In genomic region chr6:23445157-23445710, GRCh38 we compare ENCODE assay signal across 18 cellular contexts.
DNase-seq lines count a peak whose midpoint lies in the region; ATAC-seq and TF ChIP-seq lines count a peak whose summit lies in the region.
"Had no signal": no experiment of that assay in that cellular context is flagged by ENCODE, and none has a peak within 500 bp of the region (broad histone marks: within the 10 kb centered on the region; RNA-seq: fewer than 3 reads in every experiment).

No MANE protein-coding gene starts in this region.

- peak; percentile 46 for ATAC-seq in omental fat pad (ENCODE audit: low FRiP score)
- ATAC-seq in GM18502 (IDR thresholded peaks at IDR 0.05; ENCODE audit: poor library complexity, unreplicated experiment), result no peak
- ATAC-seq in activated T-helper 17 cell treated with anti-CD3 and anti-CD28 coated beads, Interleukin-2, amount 50 U/mL, for 72 hours (replicated peaks), result no peak
- ATAC-seq: activated naive CD8-positive, alpha-beta T cell treated with anti-CD3 and anti-CD28 coated beads, Interleukin-2, amount 50 U/mL, for 24 hours had no signal

- H3K4me1 Mint-ChIP-seq in activated T-helper 17 cell treated with anti-CD3 and anti-CD28 coated beads, Interleukin-2, amount 50 U/mL, for 72 hours, result no peaks in the 10 kb centered on the region
- H3K4me1 Mint-ChIP-seq: activated naive CD8-positive, alpha-beta T cell treated with anti-CD3 and anti-CD28 coated beads, Interleukin-2, amount 50 U/mL, for 24 hours; B cell had no signal

- H3K27me3 Mint-ChIP-seq in activated T-helper 17 cell treated with anti-CD3 and anti-CD28 coated beads, Interleukin-2, amount 50 U/mL, for 72 hours, result no peaks in the 10 kb centered on the region
- H3K27me3 Mint-ChIP-seq: activated naive CD8-positive, alpha-beta T cell treated with anti-CD3 and anti-CD28 coated beads, Interleukin-2, amount 50 U/mL, for 24 hours; B cell had no signal

- no peak overlapping the region for H3K4me3 ChIP-seq in HFF-Myc (replicated peaks; ENCODE audit: low read depth, low read length)
- H3K4me3 ChIP-seq: HAP-1, tibial artery had no signal

- DNase-seq in HFF-Myc (ENCODE audit: extremely low read depth, low read depth), result peak; percentile 10
- peak; percentile 64 for DNase-seq in foreskin melanocyte
- DNase-seq in omental fat pad (ENCODE audit: low spot score), result no peak
- DNase-seq in iPS-NIHi7 (ENCODE audit: extremely low spot score), result no peak
- DNase-seq in middle frontal gyrus (ENCODE audit: extremely low spot score, low spot score), result no peak
- DNase-seq: activated CD4-positive, alpha-beta T cell treated with anti-CD3 and anti-CD28 coated beads, Interleukin-2, amount 50 U/mL, for 48 hours; activated naive CD8-positive, alpha-beta T cell treated with anti-CD3 and anti-CD28 coated beads, Interleukin-2, amount 50 U/mL, for 24 hours; activated T-cell treated with anti-CD3 and anti-CD28 coated beads, Interleukin-2, amount 50 U/mL, for 48 hours; islet precursor cell; NCI-H1436; occipital lobe; small intestine; tibial artery had no signal

- H3K36me3 Mint-ChIP-seq in activated T-helper 17 cell treated with anti-CD3 and anti-CD28 coated beads, Interleukin-2, amount 50 U/mL, for 72 hours (ENCODE audit: low read depth), result no peaks in the 10 kb centered on the region

- no peak overlapping the region for H3K4me3 Mint-ChIP-seq in activated T-helper 17 cell treated with anti-CD3 and anti-CD28 coated beads, Interleukin-2, amount 50 U/mL, for 72 hours
- H3K4me3 Mint-ChIP-seq: activated naive CD8-positive, alpha-beta T cell treated with anti-CD3 and anti-CD28 coated beads, Interleukin-2, amount 50 U/mL, for 24 hours; B cell had no signal

- H3K9me3 Mint-ChIP-seq in activated T-helper 17 cell treated with anti-CD3 and anti-CD28 coated beads, Interleukin-2, amount 50 U/mL, for 72 hours, result peaks cover 8% of the 10 kb centered on the region
- H3K9me3 Mint-ChIP-seq: activated naive CD8-positive, alpha-beta T cell treated with anti-CD3 and anti-CD28 coated beads, Interleukin-2, amount 50 U/mL, for 24 hours had no signal

- no peak overlapping the region for H3K27ac Mint-ChIP-seq in activated T-helper 17 cell treated with anti-CD3 and anti-CD28 coated beads, Interleukin-2, amount 50 U/mL, for 72 hours
- H3K27ac Mint-ChIP-seq: activated naive CD8-positive, alpha-beta T cell treated with anti-CD3 and anti-CD28 coated beads, Interleukin-2, amount 50 U/mL, for 24 hours; B cell had no signal

- TF ChIP-seq CTCF in HFF-Myc (IDR thresholded peaks at IDR 0.05; ENCODE audit: low read depth, low read length, missing control alignments) (no peak), VCaP (conservative IDR thresholded peaks at IDR 0.05) (no peak), omental fat pad (IDR thresholded peaks at IDR 0.05) (no peak)

- H3K27ac ChIP-seq in VCaP, result peak overlapping the region; percentile 41; the same call in 1 of the 2 replicates
- H3K27ac ChIP-seq: tibial artery had no signal

Comparison
In these comparisons a context has a peak if more than half of its experiments do, and no peak if none do; other contexts are left out.
1. DNase-seq: peak in HFF-Myc (single experiment) and foreskin melanocyte (single experiment); none in omental fat pad (single experiment), iPS-NIHi7 (single experiment) and middle frontal gyrus (single experiment).